1 cellular context compared by ENCODE assay signal in the genomic region with DNA sequence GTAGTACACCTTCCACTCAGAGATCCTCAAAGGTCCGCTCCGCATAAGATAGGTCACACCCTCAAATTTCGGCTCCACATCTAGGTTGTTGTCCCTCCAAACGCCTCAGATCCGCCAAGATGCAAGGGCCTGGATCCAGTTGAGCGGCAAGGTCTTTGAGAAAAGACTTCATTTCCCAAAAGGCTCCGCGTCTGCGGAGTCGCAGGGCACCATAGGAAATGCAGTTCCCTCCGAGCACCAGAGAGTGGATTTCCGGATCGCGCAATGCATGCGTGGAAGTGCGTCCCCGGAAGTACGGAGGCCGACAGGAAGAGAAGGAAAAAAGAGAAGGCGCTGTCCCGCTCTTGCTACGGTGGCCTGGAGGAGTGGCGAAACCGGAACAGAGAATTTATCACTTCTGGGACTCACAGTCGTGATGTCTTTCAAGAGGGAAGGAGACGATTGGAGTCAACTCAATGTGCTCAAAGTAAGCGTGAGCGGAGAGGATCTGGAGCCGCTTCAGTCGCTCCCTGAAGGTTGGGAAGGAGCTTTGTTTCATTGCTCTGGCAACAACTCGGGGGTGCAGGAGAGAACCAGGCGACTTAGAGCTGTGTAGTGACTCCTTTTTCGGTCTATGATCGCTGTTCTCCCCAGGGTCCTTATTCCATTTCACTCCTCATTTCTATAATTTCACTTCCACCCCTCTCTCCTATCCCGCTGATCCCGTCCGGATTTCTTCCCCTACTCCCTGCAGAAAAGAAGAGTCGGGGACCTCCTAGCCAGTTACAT.
A peak's percentile ranks its signal among the peaks of the same experiment; 100 is the strongest.
TF ChIP-seq lines count a peak whose summit lies in the region.

A gene with protein sequence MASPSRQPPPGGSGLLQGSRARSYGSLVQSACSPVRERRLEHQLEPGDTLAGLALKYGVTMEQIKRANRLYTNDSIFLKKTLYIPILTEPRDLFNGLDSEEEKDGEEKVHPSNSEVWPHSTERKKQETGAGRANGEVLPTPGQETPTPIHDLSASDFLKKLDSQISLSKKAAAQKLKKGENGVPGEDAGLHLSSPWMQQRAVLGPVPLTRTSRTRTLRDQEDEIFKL (minus strand): TSS at position 165 of the 768 bp plus-strand sequence. CDS start 644 bp downstream, outside the sequence.
A gene with protein sequence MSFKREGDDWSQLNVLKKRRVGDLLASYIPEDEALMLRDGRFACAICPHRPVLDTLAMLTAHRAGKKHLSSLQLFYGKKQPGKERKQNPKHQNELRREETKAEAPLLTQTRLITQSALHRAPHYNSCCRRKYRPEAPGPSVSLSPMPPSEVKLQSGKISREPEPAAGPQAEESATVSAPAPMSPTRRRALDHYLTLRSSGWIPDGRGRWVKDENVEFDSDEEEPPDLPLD (plus strand): TSS at position 407 of the 768 bp plus-strand sequence. CDS start 9 bp downstream, at position 416.

TF ChIP-seq in SK-N-SH, 30 proteins besides CTCF, POLR2A, EP300 and RAD21 (continued from another document):
- TF ChIP-seq, protein P1, sequence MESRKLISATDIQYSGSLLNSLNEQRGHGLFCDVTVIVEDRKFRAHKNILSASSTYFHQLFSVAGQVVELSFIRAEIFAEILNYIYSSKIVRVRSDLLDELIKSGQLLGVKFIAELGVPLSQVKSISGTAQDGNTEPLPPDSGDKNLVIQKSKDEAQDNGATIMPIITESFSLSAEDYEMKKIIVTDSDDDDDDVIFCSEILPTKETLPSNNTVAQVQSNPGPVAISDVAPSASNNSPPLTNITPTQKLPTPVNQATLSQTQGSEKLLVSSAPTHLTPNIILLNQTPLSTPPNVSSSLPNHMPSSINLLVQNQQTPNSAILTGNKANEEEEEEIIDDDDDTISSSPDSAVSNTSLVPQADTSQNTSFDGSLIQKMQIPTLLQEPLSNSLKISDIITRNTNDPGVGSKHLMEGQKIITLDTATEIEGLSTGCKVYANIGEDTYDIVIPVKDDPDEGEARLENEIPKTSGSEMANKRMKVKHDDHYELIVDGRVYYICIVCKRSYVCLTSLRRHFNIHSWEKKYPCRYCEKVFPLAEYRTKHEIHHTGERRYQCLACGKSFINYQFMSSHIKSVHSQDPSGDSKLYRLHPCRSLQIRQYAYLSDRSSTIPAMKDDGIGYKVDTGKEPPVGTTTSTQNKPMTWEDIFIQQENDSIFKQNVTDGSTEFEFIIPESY (IDR thresholded peaks at IDR 0.05; ENCODE audit: borderline replicate concordance, low read depth), result peak; percentile 93
- TF ChIP-seq SIN3A (IDR thresholded peaks at IDR 0.05; ENCODE audit: borderline replicate concordance, low read depth, low read length) (peak; percentile 98; the same call in 1 of the 2 replicates), FOXJ3 (CRISPR knock-in tag; IDR thresholded peaks at IDR 0.05) (0 out of 2 replicates have a peak, but pooled peaks have one; percentile 14), ELF1 (IDR thresholded peaks at IDR 0.05) (peak; percentile 100), FOXM1 (IDR thresholded peaks at IDR 0.05; ENCODE audit: low read depth) (no peak), GATA2 (CRISPR knock-in tag; IDR thresholded peaks at IDR 0.05) (peak; percentile 24; the same call in 1 of the 2 replicates), TAF1 (IDR thresholded peaks at IDR 0.05; ENCODE audit: borderline replicate concordance, low read depth, low read length) (peak; percentile 79), NFIC (IDR thresholded peaks at IDR 0.05; ENCODE audit: borderline replicate concordance) (0 out of 2 replicates have a peak, but pooled peaks have one; percentile 16), MXI1 (IDR thresholded peaks at IDR 0.05; ENCODE audit: low read depth, low read length) (peak; percentile 85; the same call in 1 of the 2 replicates)
- TF ChIP-seq, protein P2, sequence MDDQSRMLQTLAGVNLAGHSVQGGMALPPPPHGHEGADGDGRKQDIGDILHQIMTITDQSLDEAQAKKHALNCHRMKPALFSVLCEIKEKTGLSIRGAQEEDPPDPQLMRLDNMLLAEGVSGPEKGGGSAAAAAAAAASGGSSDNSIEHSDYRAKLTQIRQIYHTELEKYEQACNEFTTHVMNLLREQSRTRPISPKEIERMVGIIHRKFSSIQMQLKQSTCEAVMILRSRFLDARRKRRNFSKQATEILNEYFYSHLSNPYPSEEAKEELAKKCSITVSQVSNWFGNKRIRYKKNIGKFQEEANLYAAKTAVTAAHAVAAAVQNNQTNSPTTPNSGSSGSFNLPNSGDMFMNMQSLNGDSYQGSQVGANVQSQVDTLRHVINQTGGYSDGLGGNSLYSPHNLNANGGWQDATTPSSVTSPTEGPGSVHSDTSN (IDR thresholded peaks at IDR 0.05), result peak; percentile 66
- TF ChIP-seq, protein P3, sequence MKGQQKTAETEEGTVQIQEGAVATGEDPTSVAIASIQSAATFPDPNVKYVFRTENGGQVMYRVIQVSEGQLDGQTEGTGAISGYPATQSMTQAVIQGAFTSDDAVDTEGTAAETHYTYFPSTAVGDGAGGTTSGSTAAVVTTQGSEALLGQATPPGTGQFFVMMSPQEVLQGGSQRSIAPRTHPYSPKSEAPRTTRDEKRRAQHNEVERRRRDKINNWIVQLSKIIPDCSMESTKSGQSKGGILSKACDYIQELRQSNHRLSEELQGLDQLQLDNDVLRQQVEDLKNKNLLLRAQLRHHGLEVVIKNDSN (IDR thresholded peaks at IDR 0.05; ENCODE audit: borderline replicate concordance, low read depth), result no peak
- TF ChIP-seq, protein P4, sequence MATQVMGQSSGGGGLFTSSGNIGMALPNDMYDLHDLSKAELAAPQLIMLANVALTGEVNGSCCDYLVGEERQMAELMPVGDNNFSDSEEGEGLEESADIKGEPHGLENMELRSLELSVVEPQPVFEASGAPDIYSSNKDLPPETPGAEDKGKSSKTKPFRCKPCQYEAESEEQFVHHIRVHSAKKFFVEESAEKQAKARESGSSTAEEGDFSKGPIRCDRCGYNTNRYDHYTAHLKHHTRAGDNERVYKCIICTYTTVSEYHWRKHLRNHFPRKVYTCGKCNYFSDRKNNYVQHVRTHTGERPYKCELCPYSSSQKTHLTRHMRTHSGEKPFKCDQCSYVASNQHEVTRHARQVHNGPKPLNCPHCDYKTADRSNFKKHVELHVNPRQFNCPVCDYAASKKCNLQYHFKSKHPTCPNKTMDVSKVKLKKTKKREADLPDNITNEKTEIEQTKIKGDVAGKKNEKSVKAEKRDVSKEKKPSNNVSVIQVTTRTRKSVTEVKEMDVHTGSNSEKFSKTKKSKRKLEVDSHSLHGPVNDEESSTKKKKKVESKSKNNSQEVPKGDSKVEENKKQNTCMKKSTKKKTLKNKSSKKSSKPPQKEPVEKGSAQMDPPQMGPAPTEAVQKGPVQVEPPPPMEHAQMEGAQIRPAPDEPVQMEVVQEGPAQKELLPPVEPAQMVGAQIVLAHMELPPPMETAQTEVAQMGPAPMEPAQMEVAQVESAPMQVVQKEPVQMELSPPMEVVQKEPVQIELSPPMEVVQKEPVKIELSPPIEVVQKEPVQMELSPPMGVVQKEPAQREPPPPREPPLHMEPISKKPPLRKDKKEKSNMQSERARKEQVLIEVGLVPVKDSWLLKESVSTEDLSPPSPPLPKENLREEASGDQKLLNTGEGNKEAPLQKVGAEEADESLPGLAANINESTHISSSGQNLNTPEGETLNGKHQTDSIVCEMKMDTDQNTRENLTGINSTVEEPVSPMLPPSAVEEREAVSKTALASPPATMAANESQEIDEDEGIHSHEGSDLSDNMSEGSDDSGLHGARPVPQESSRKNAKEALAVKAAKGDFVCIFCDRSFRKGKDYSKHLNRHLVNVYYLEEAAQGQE (IDR thresholded peaks at IDR 0.05; ENCODE audit: low read depth, low read length), result peak; percentile 82
